Comparison of ENCODE assay signal across 13 cellular contexts in genomic region chr3:66449411-66449931, GRCh38. TPM values are rescaled to one million over a fixed set of nuclear protein-coding genes. Genes with fewer than 3 reads are reported as not detected.
DNase-seq lines count a peak whose midpoint lies in the region; ATAC-seq and TF ChIP-seq lines count a peak whose summit lies in the region.
"Had no signal": no experiment of that assay in that cellular context is flagged by ENCODE, and none has a peak within 500 bp of the region (broad histone marks: within the 10 kb centered on the region; RNA-seq: fewer than 3 reads in every experiment).

No MANE protein-coding gene starts in this region.

- no peak overlapping the region for H3K27ac Mint-ChIP-seq in Calu3 (ENCODE audit: unreplicated experiment)
- H3K27ac Mint-ChIP-seq: activated T-helper 2 cell treated with anti-CD3 and anti-CD28 coated beads, Interferon-gamma antibody, Interleukin-2, Interleukin-4, amounts not matched to agents 10 μg/mL and 5 μg/mL and 100 μg/mL, durations not matched to agents 14 hours and 24 hours and 36 hours had no signal

- H3K27ac ChIP-seq in VCaP, result peak overlapping the region; percentile 85
- peak overlapping the region; percentile 88 for H3K27ac ChIP-seq in muscle layer of colon (ENCODE audit: low read depth, low read length)

- ATAC-seq in HG02642 (IDR thresholded peaks at IDR 0.05; ENCODE audit: poor library complexity, unreplicated experiment) (peak; percentile 76), HG03457 (IDR thresholded peaks at IDR 0.05; ENCODE audit: unreplicated experiment) (no peak)

- TF ChIP-seq CTCF in VCaP (conservative IDR thresholded peaks at IDR 0.05), result no peak
- TF ChIP-seq CTCF in Calu3 (IDR thresholded peaks at IDR 0.05; ENCODE audit: unreplicated experiment), result no peak

- BruUV-seq in Calu3 (replicated peaks; lab: Mats Ljungman, UMichigan), result no TSS peak

- H3K4me3 ChIP-seq in muscle layer of colon (ENCODE audit: low read depth in 1 of 2, low read length in 2 of 2), result peak overlapping the region in 1 of 2 donors; percentile 23
- H3K4me3 ChIP-seq: tibial nerve had no signal

- H3K9me3 Mint-ChIP-seq in Calu3 (ENCODE audit: low read depth, unreplicated experiment), result no peaks in the 10 kb centered on the region
- H3K9me3 Mint-ChIP-seq: activated T-helper 2 cell treated with anti-CD3 and anti-CD28 coated beads, Interferon-gamma antibody, Interleukin-2, Interleukin-4, amounts not matched to agents 10 μg/mL and 5 μg/mL and 100 μg/mL, durations not matched to agents 14 hours and 24 hours and 36 hours had no signal

- peaks cover 86% of the 10 kb centered on the region for H3K4me1 ChIP-seq in muscle layer of colon (ENCODE audit: insufficient read depth, low read length)

- no peaks in the 10 kb centered on the region for H3K27me3 Mint-ChIP-seq in Calu3 (ENCODE audit: unreplicated experiment)

- no peaks in the 10 kb centered on the region for H3K4me1 Mint-ChIP-seq in Calu3 (ENCODE audit: low read depth, unreplicated experiment)

- H3K9me3 ChIP-seq in muscle layer of colon (ENCODE audit: low read length), result no peaks in the 10 kb centered on the region
- H3K9me3 ChIP-seq: spleen, tibial nerve had no signal

- H3K4me3 Mint-ChIP-seq in Calu3 (ENCODE audit: low read depth, unreplicated experiment), result no peak overlapping the region

- peak; percentile 39 for DNase-seq in DMS79 treated with DMSO at 0.1 percent for 48 hours (lab: John Stamatoyannopoulos, UW)
- DNase-seq in foreskin melanocyte, result no peak
- no peak for DNase-seq in Calu3
- DNase-seq in activated CD8-positive, alpha-beta memory T cell treated with anti-CD3 and anti-CD28 coated beads for 24 hours, result no peak
- DNase-seq: kidney, NCI-H1436, spleen had no signal

- no peaks in the 10 kb centered on the region for H3K27me3 ChIP-seq in muscle layer of colon (ENCODE audit: control insufficient read depth in 1 of 2, insufficient read depth in 2 of 2, low read length in 2 of 2)
- H3K27me3 ChIP-seq: spleen, tibial nerve had no signal

- intact Hi-C loops in Calu3 (cut with micrococcal nuclease; ENCODE audit: unreplicated experiment), result no loop called here

- H3K9ac ChIP-seq in muscle layer of colon (ENCODE audit: low read length), result no peak overlapping the region

- CTCF ChIA-PET in Calu3 (lab: Charles Lee), result no interaction called here

- H3K36me3 ChIP-seq in muscle layer of colon (ENCODE audit: insufficient read depth, low read length), result peaks cover 21% of the 10 kb centered on the region
- H3K36me3 ChIP-seq: spleen had no signal

- peaks cover 5% of the 10 kb centered on the region for H3K36me3 Mint-ChIP-seq in Calu3 (ENCODE audit: insufficient read depth, unreplicated experiment)

RNA-seq across cellular contexts. Expression of gene LRIG1, which starts 51.4 kb away (rescaled TPM):
- 10.0 and 14.7 TPM in 2 replicates for total RNA-seq in Calu3 (2022)
